Comparison of ENCODE assay signal across 2 cellular contexts in the genomic region with DNA sequence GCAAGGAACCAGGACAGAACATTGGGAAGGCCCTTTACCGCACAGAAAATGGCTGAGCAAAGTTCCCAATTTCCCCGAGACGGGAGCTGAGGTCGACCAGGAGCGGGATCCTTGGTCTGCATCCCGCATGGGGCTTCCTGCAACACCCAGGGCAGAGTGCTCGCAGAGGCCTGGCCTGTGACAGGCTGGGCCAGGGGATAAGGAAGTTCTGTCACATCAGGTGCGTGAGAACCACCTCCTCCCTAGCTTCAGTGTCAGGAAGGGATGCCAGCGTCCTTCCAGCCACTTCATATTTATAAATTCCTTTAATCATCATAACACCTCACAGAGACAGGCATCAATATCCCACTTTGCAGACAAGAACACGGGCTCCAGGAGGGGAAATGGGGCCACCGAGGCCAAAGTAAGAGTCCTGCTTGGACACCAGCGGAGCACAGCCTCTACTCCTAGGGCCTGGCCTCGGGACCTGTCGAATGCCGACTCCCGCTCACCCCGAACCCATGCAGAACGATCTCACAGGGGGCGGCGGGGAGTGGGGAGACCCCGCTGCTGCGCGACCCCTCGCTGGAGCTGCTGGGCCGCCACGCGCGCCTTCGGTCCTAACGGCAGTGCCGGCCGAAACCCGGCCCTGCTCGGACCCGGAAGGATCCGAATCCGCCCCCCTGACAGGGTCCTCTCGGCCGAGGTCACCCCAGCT.
TF ChIP-seq lines count a peak whose summit lies in the region.

No MANE protein-coding gene starts in this region.

TF ChIP-seq in HCT116, 20 proteins besides CTCF, POLR2A, EP300 and RAD21:
- TF ChIP-seq SP1 (IDR thresholded peaks at IDR 0.05; ENCODE audit: low read depth), result no peak
- TF ChIP-seq EZH2 (IDR thresholded peaks at IDR 0.05), result no peak
- TF ChIP-seq FOSL1 (IDR thresholded peaks at IDR 0.05; ENCODE audit: low read depth), result no peak
- no peak for TF ChIP-seq MAX (IDR thresholded peaks at IDR 0.05)
- TF ChIP-seq ZFX (IDR thresholded peaks at IDR 0.05), result peak; percentile 80; the same call in 1 of the 2 replicates
- TF ChIP-seq TCF7L2 (IDR thresholded peaks at IDR 0.05; ENCODE audit: borderline replicate concordance, extremely low read depth, insufficient read depth, insufficient read length), result no peak
- TF ChIP-seq, protein P1, sequence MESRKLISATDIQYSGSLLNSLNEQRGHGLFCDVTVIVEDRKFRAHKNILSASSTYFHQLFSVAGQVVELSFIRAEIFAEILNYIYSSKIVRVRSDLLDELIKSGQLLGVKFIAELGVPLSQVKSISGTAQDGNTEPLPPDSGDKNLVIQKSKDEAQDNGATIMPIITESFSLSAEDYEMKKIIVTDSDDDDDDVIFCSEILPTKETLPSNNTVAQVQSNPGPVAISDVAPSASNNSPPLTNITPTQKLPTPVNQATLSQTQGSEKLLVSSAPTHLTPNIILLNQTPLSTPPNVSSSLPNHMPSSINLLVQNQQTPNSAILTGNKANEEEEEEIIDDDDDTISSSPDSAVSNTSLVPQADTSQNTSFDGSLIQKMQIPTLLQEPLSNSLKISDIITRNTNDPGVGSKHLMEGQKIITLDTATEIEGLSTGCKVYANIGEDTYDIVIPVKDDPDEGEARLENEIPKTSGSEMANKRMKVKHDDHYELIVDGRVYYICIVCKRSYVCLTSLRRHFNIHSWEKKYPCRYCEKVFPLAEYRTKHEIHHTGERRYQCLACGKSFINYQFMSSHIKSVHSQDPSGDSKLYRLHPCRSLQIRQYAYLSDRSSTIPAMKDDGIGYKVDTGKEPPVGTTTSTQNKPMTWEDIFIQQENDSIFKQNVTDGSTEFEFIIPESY (IDR thresholded peaks at IDR 0.05; ENCODE audit: extremely low read depth, insufficient replicate concordance, low read length), result no peak
- TF ChIP-seq, protein P2, sequence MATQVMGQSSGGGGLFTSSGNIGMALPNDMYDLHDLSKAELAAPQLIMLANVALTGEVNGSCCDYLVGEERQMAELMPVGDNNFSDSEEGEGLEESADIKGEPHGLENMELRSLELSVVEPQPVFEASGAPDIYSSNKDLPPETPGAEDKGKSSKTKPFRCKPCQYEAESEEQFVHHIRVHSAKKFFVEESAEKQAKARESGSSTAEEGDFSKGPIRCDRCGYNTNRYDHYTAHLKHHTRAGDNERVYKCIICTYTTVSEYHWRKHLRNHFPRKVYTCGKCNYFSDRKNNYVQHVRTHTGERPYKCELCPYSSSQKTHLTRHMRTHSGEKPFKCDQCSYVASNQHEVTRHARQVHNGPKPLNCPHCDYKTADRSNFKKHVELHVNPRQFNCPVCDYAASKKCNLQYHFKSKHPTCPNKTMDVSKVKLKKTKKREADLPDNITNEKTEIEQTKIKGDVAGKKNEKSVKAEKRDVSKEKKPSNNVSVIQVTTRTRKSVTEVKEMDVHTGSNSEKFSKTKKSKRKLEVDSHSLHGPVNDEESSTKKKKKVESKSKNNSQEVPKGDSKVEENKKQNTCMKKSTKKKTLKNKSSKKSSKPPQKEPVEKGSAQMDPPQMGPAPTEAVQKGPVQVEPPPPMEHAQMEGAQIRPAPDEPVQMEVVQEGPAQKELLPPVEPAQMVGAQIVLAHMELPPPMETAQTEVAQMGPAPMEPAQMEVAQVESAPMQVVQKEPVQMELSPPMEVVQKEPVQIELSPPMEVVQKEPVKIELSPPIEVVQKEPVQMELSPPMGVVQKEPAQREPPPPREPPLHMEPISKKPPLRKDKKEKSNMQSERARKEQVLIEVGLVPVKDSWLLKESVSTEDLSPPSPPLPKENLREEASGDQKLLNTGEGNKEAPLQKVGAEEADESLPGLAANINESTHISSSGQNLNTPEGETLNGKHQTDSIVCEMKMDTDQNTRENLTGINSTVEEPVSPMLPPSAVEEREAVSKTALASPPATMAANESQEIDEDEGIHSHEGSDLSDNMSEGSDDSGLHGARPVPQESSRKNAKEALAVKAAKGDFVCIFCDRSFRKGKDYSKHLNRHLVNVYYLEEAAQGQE (IDR thresholded peaks at IDR 0.05; ENCODE audit: low read depth), result no peak
- TF ChIP-seq SIN3A (IDR thresholded peaks at IDR 0.05; ENCODE audit: low read depth), result no peak

TF ChIP-seq in H1, 55 proteins besides CTCF, POLR2A, EP300 and RAD21:
- TF ChIP-seq SIN3A (conservative IDR thresholded peaks at IDR 0.05 in 1 of 2, IDR thresholded peaks at IDR 0.05 in 1 of 2; ENCODE audit: low read depth in 1 of 2, low read length in 2 of 2) (0 out of 4 replicates have a peak, but pooled peaks of 1 of the 2 experiments have one; percentile 27), FOSL1 (IDR thresholded peaks at IDR 0.05; ENCODE audit: insufficient read depth, low read depth, low read length) (no peak), TAF7 (optimal IDR thresholded peaks at IDR 0.05; ENCODE audit: borderline replicate concordance, low read depth, low read length) (no peak)
